ENCODE assay signal across 26 cellular contexts in the genomic region with DNA sequence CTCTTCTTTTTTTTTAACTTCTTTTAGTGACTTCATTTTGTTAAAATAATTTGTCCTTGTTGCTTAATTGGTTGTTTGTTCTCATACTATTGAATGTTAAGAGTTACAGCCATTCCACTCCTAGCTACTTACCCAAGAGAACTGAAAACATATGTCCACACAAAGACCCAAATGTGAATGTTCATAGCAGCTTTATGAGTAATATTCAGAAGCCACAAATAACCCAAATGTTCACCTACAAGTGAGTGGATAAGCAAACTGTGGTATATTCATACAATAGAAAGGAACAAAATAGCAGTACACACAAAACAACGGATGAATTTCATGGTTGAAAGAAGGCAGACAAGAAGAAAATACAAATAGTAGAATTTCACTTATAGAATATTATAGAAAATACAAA. TPM values are rescaled to one million over a fixed set of nuclear protein-coding genes. Genes with fewer than 3 reads are reported as not detected.
"Had no signal": no experiment of that assay in that cellular context is flagged by ENCODE, and none has a peak within 500 bp of the region (broad histone marks: within the 10 kb centered on the region; RNA-seq: fewer than 3 reads in every experiment).

No MANE protein-coding gene starts in this region.

- DNase-seq: activated CD4-positive, alpha-beta T cell treated with anti-CD3 and anti-CD28 coated beads, Interleukin-2, amount 10 ng/mL, durations not matched to agents 7 days and 5 days; activated CD4-positive, CD25-positive, alpha-beta regulatory T cell; activated CD8-positive, alpha-beta memory T cell treated with anti-CD3 and anti-CD28 coated beads, Interleukin-2, amount 50 U/mL, for 48 hours; activated gamma-delta T cell treated with Interleukin-2 at 50 U/mL for 16 hours; amygdala; dermis blood vessel endothelial cell; effector memory CD4-positive, alpha-beta T cell; heart right ventricle; immature natural killer cell; left ventricle myocardium superior; stimulated activated CD4-positive, alpha-beta T cell treated with anti-CD3 and anti-CD28 coated beads, Interleukin-12 subunit alpha, Interleukin-12 subunit beta, amount 100 ng/mL, for 4 hours; stimulated activated CD4-positive, alpha-beta T cell treated with anti-CD3 and anti-CD28 coated beads, Interleukin-1b, Interleukin-23, amount 100 ng/mL, for 48 hours; stimulated activated CD8-positive, alpha-beta memory T cell treated with anti-CD3 and anti-CD28 coated beads, Interleukin-4, amount 100 ng/mL, for 48 hours; stimulated activated naive CD4-positive, alpha-beta T cell treated with Interleukin-2 at 50 U/mL for 16 hours; T1000; transverse colon; uterus had no signal

- H3K4me1 ChIP-seq: esophagus muscularis mucosa, heart right ventricle, prostate gland, right atrium auricular region, transverse colon, uterus had no signal

- H3K9me3 ChIP-seq: esophagus muscularis mucosa, heart right ventricle, prostate gland, right atrium auricular region, transverse colon, uterus had no signal

- H3K36me3 ChIP-seq: cardiac muscle cell, esophagus muscularis mucosa, heart right ventricle, prostate gland, right atrium auricular region, transverse colon, uterus had no signal

- H3K27me3 ChIP-seq: cardiac muscle cell, esophagus muscularis mucosa, heart right ventricle, right atrium auricular region, uterus had no signal

- H3K4me3 ChIP-seq: cardiac muscle cell, esophagus muscularis mucosa, heart right ventricle, prostate gland, right atrium auricular region, transverse colon, uterus had no signal

- ATAC-seq: heart right ventricle, left ventricle myocardium superior had no signal

- H3K27ac ChIP-seq: cardiac muscle cell, esophagus muscularis mucosa, heart right ventricle, prostate gland, right atrium auricular region, transverse colon, uterus had no signal

RNA-seq across cellular contexts. Expression of gene OR4D11, which starts 1.4 kb away (rescaled TPM):
- total RNA-seq: activated CD4-positive, alpha-beta T cell treated with anti-CD3 and anti-CD28 coated beads, Interleukin-2, amount 10 ng/mL, durations not matched to agents 7 days and 5 days; activated naive CD4-positive, alpha-beta T cell treated with anti-CD3 and anti-CD28 coated beads, Interleukin-2, amount 50 U/mL, for 72 hours; cardiac muscle cell; dermis blood vessel endothelial cell; endothelial cell of umbilical vein; esophagus muscularis mucosa; heart right ventricle; left ventricle myocardium superior; mononuclear cell; neural crest cell; omental fat pad; prostate gland; right atrium auricular region; transverse colon; uterus had no signal

RNA-seq across cellular contexts. Expression of gene OR4D9, which starts 9.4 kb away (rescaled TPM):
- total RNA-seq: activated CD4-positive, alpha-beta T cell treated with anti-CD3 and anti-CD28 coated beads, Interleukin-2, amount 10 ng/mL, durations not matched to agents 7 days and 5 days; activated naive CD4-positive, alpha-beta T cell treated with anti-CD3 and anti-CD28 coated beads, Interleukin-2, amount 50 U/mL, for 72 hours; cardiac muscle cell; dermis blood vessel endothelial cell; endothelial cell of umbilical vein; esophagus muscularis mucosa; heart right ventricle; left ventricle myocardium superior; neural crest cell; omental fat pad; prostate gland; right atrium auricular region; transverse colon; uterus had no signal

RNA-seq across cellular contexts. Expression of gene OR4D10, which starts 28.8 kb away (rescaled TPM):
- total RNA-seq: activated CD4-positive, alpha-beta T cell treated with anti-CD3 and anti-CD28 coated beads, Interleukin-2, amount 10 ng/mL, durations not matched to agents 7 days and 5 days; activated naive CD4-positive, alpha-beta T cell treated with anti-CD3 and anti-CD28 coated beads, Interleukin-2, amount 50 U/mL, for 72 hours; cardiac muscle cell; dermis blood vessel endothelial cell; endothelial cell of umbilical vein; esophagus muscularis mucosa; heart right ventricle; left ventricle myocardium superior; mononuclear cell; neural crest cell; omental fat pad; prostate gland; right atrium auricular region; transverse colon; uterus had no signal

RNA-seq across cellular contexts. Expression of gene OR4D6, which starts 45.2 kb away (rescaled TPM):
- total RNA-seq: activated CD4-positive, alpha-beta T cell treated with anti-CD3 and anti-CD28 coated beads, Interleukin-2, amount 10 ng/mL, durations not matched to agents 7 days and 5 days; activated naive CD4-positive, alpha-beta T cell treated with anti-CD3 and anti-CD28 coated beads, Interleukin-2, amount 50 U/mL, for 72 hours; cardiac muscle cell; dermis blood vessel endothelial cell; endothelial cell of umbilical vein; esophagus muscularis mucosa; heart right ventricle; left ventricle myocardium superior; mononuclear cell; neural crest cell; omental fat pad; prostate gland; right atrium auricular region; transverse colon; uterus had no signal
